9 cellular contexts compared by ENCODE assay signal in the genomic region with DNA sequence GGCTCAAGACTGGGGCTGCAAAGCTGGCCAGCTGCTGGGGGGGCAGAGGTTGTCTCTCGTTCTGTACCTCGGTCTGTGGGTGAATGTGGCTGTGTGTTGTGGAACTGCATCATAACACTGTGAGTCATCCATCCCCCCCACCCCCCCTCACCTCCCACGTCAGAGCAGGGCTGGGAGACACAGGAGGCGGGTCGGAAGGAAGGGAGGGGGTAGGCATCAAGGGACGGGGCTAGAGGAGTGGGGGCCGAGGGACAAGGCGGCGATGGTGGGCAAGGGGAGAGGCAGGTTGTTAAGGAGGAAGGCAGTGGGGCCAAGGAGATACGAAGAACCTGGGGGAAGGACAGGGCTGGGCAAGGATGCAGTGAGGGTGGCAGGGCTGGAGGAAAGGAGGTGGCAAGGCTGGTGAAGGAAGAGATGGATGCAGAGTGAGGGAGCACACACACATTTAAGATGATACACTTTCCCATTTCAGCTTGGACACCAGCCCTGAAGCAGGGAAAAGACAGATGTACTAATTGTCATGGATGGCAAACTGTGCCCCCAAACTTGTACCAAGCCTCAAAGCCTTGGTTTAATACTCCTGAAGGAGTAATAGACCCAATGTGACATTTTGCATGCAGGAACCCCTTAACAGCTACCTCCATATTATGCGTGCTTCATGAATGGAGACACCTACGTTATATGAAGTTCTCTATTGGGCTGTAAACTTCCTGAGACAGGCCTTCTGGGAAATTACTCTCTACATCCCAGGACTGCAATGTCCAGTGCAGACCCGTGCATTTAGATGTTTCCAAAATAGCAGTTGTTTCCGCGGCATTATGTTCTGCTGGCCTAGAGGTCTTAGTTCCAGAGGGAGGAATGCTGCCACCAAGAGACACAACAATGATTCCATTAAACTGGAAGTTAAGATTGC. TPM values are rescaled to one million over a fixed set of nuclear protein-coding genes. Genes with fewer than 3 reads are reported as not detected.
DNase-seq lines count a peak whose midpoint lies in the region; ATAC-seq and TF ChIP-seq lines count a peak whose summit lies in the region.
"Had no signal": no experiment of that assay in that cellular context is flagged by ENCODE, and none has a peak within 500 bp of the region (broad histone marks: within the 10 kb centered on the region; RNA-seq: fewer than 3 reads in every experiment).

A gene with protein sequence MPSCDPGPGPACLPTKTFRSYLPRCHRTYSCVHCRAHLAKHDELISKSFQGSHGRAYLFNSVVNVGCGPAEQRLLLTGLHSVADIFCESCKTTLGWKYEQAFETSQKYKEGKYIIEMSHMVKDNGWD (minus strand): TSS at position 87 of the 913 bp plus-strand sequence. CDS start 2,805 bp downstream, outside the sequence.

- no peaks in the 10 kb centered on the region for H3K9me3 ChIP-seq in mucosa of rectum (ENCODE audit: control insufficient read depth in 2 of 2, low read length in 2 of 2)

- peaks cover 58 to 62% of the 10 kb centered on the region in 2 donors for H3K27me3 Mint-ChIP-seq in stimulated activated naive B cell treated with anti-CD40 and anti-IgM and Interleukin-4, amounts not matched to agents 10 μg/mL and 1 μg/mL and 100 μg/mL, for 72 hours

- peak within 1 kb of the TSS; percentile 14 for H3K27ac Mint-ChIP-seq in stimulated activated naive B cell treated with anti-CD40 and anti-IgM and Interleukin-4, amounts not matched to agents 10 μg/mL and 1 μg/mL and 100 μg/mL, for 72 hours

- in situ Hi-C loops in GM13977 (cut with MboI; ENCODE audit: low pct_unique_long_range_greater_than_20kb, low sequenced_read_pairs, unreplicated experiment) = loop anchor here (25.0 kb wide), 1 partner anchor 288 kb away; no protein-coding TSS in a partner anchor

- H3K9me3 Mint-ChIP-seq in stimulated activated naive B cell treated with anti-CD40 and anti-IgM and Interleukin-4, amounts not matched to agents 10 μg/mL and 1 μg/mL and 100 μg/mL, for 72 hours = no peaks in the 10 kb centered on the region

- TF ChIP-seq CTCF in GM13977 (IDR thresholded peaks at IDR 0.05; ENCODE audit: extremely low read depth, insufficient read depth, missing control alignments) (no peak), epithelial cell of proximal tubule (conservative IDR thresholded peaks at IDR 0.05; ENCODE audit: low read depth, low read length) (no peak)

- peaks cover 6 to 20% of the 10 kb centered on the region in 2 donors for H3K4me1 ChIP-seq in mucosa of rectum (ENCODE audit: control insufficient read depth in 2 of 2, insufficient read depth in 2 of 2, low read length in 2 of 2)

- ATAC-seq in stimulated activated naive B cell treated with anti-CD40 and anti-IgM and Interleukin-4, amounts not matched to agents 10 μg/mL and 1 μg/mL and 100 μg/mL, for 72 hours (replicated peaks) = peak; percentile 30 to 36
- ATAC-seq in GM19395 (IDR thresholded peaks at IDR 0.05; ENCODE audit: unreplicated experiment) = no peak

- DNase-seq in GM13977 (ENCODE audit: low spot score) = peak; percentile 49
- DNase-seq in NK-92 (lab: John Stamatoyannopoulos, UW; ENCODE audit: unreplicated experiment) = peak; percentile 15
- DNase-seq in activated T-cell treated with anti-CD3 and anti-CD28 coated beads, Interleukin-2, amount 50 U/mL, for 48 hours = peak; percentile 64 to 65
- no peak for DNase-seq in epithelial cell of proximal tubule (ENCODE audit: low read depth)
- no peak for DNase-seq in stimulated activated naive B cell treated with anti-CD40 and anti-IgM and Interleukin-4, amounts not matched to agents 10 μg/mL and 1 μg/mL and 100 μg/mL, for 72 hours
- no peak for DNase-seq in GF-D8 (lab: John Stamatoyannopoulos, UW)

- no peak within 1 kb of the TSS for H3K9ac ChIP-seq in mucosa of rectum (ENCODE audit: low read depth in 1 of 2, low read length in 2 of 2)

- peaks cover 33 to 41% of the 10 kb centered on the region in 2 donors for H3K27me3 ChIP-seq in mucosa of rectum (ENCODE audit: control insufficient read depth in 2 of 2, insufficient read depth in 2 of 2, low read length in 2 of 2)

- H3K27ac ChIP-seq in mucosa of rectum (ENCODE audit: low read depth in 2 of 2, low read length in 2 of 2) = peak within 1 kb of the TSS in 1 of 2 donors; percentile 16

- H3K4me3 ChIP-seq in epithelial cell of proximal tubule (ENCODE audit: low read depth, low read length) (peak within 1 kb of the TSS; percentile 45), mucosa of rectum (ENCODE audit: low read length in 2 of 2) (peak within 1 kb of the TSS; percentile 47 to 62)

- no peaks in the 10 kb centered on the region for H3K36me3 ChIP-seq in mucosa of rectum (ENCODE audit: control insufficient read depth in 2 of 2, insufficient read depth in 2 of 2, low read length in 2 of 2)

- no peaks in the 10 kb centered on the region for H3K36me3 Mint-ChIP-seq in stimulated activated naive B cell treated with anti-CD40 and anti-IgM and Interleukin-4, amounts not matched to agents 10 μg/mL and 1 μg/mL and 100 μg/mL, for 72 hours

- H3K4me1 Mint-ChIP-seq in stimulated activated naive B cell treated with anti-CD40 and anti-IgM and Interleukin-4, amounts not matched to agents 10 μg/mL and 1 μg/mL and 100 μg/mL, for 72 hours = peaks cover 48 to 58% of the 10 kb centered on the region in 2 donors

- H3K4me3 Mint-ChIP-seq in stimulated activated naive B cell treated with anti-CD40 and anti-IgM and Interleukin-4, amounts not matched to agents 10 μg/mL and 1 μg/mL and 100 μg/mL, for 72 hours = peak within 1 kb of the TSS; percentile 63 to 87

RNA-seq across cellular contexts. Expression of the gene that starts here (rescaled TPM):
- 0.86 TPM in 1 of 2 replicates, not detected in the other for total RNA-seq in epithelial cell of proximal tubule
- total RNA-seq: activated CD8-positive, alpha-beta memory T cell treated with anti-CD3 and anti-CD28 coated beads for 36 hours had no signal

Comparison
In these comparisons a context has a peak if more than half of its experiments do, and no peak if none do; other contexts are left out.
1. DNase-seq: peak in GM13977 (single experiment), NK-92 (single experiment) and activated T-cell treated with anti-CD3 and anti-CD28 coated beads, Interleukin-2, amount 50 U/mL, for 48 hours (2 of 2); none in epithelial cell of proximal tubule (single experiment), stimulated activated naive B cell treated with anti-CD40 and anti-IgM and Interleukin-4, amounts not matched to agents 10 μg/mL and 1 μg/mL and 100 μg/mL, for 72 hours (single experiment) and GF-D8 (single experiment).